12 cellular contexts compared by ENCODE assay signal in the genomic region with DNA sequence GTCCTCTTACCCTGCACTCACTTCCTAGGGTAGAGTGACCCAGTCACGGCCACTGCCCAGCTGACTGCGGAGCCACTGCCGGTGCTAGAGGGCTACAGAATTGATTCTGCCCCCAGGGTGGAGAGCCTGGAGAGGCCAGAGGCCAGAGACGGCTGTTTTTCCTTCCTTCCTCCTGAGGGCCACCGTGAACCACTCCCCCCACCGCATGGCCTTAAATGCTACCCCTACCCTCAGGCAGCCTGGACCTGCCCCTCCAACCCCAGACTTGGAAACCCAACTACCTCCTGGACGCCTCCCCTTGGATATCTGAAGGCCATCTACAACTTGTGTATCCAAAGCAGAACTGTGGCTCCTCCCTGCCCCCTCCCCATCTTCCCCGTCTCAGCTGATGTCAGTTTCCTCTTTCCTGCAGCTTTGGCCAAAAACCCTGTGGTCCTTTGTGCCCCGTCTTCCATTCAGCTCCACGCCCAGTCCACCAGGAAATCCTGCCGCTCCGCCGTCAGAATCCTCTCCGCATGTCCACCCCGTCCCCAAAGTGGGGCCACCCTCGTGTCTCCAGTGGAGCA. TPM values are rescaled to one million over a fixed set of nuclear protein-coding genes. Genes with fewer than 3 reads are reported as not detected.
DNase-seq lines count a peak whose midpoint lies in the region; ATAC-seq and TF ChIP-seq lines count a peak whose summit lies in the region.
"Had no signal": no experiment of that assay in that cellular context is flagged by ENCODE, and none has a peak within 500 bp of the region (broad histone marks: within the 10 kb centered on the region; RNA-seq: fewer than 3 reads in every experiment).

No MANE protein-coding gene starts in this region.

- no peak for DNase-seq in activated naive CD4-positive, alpha-beta T cell treated with anti-CD3 and anti-CD28 coated beads, Interleukin-2, amount 50 U/mL, for 72 hours (ENCODE audit: low spot score in 2 of 2)
- DNase-seq in activated naive CD4-positive, alpha-beta T cell (lab: John Stamatoyannopoulos, UW) = no peak
- DNase-seq in endothelial cell (ENCODE audit: low spot score) (peak; percentile 68), naive B cell (no peak), upper lobe of right lung (peak; percentile 73), HuH-7 (ENCODE audit: low spot score) (no peak), NCI-H748 (lab: John Stamatoyannopoulos, UW; ENCODE audit: unreplicated experiment) (no peak)
- DNase-seq: Karpas-422; NCI-H526; stimulated activated CD4-positive, alpha-beta T cell treated with anti-CD3 and anti-CD28 coated beads, Interleukin-4, amount 100 ng/mL, for 4 hours; T-helper 9 cell had no signal

- H3K4me3 ChIP-seq in upper lobe of right lung = peak overlapping the region; percentile 25

- H3K9me3 ChIP-seq in upper lobe of right lung = no peaks in the 10 kb centered on the region

- no peaks in the 10 kb centered on the region for H3K27me3 ChIP-seq in upper lobe of right lung

- intact Hi-C loops in upper lobe of right lung (cut with DNase I) = no loop called here

- H3K27me3 Mint-ChIP-seq in endothelial cell (ENCODE audit: unreplicated experiment) (peaks cover 11% of the 10 kb centered on the region), naive B cell (no peaks in the 10 kb centered on the region)

- H3K4me1 ChIP-seq in upper lobe of right lung = peaks cover 10% of the 10 kb centered on the region

- no peaks in the 10 kb centered on the region for H3K36me3 ChIP-seq in upper lobe of right lung

- H3K36me3 Mint-ChIP-seq in activated naive CD4-positive, alpha-beta T cell treated with anti-CD3 and anti-CD28 coated beads, Interleukin-2, amount 50 U/mL, for 72 hours = peaks cover 0 to 22% of the 10 kb centered on the region in 2 donors
- peaks cover 51% of the 10 kb centered on the region for H3K36me3 Mint-ChIP-seq in endothelial cell (ENCODE audit: low read depth, unreplicated experiment)
- H3K36me3 Mint-ChIP-seq in naive B cell = peaks cover 4 to 38% of the 10 kb centered on the region in 2 donors

- H3K9me3 Mint-ChIP-seq in activated naive CD4-positive, alpha-beta T cell treated with anti-CD3 and anti-CD28 coated beads, Interleukin-2, amount 50 U/mL, for 72 hours = no peaks in the 10 kb centered on the region
- no peaks in the 10 kb centered on the region for H3K9me3 Mint-ChIP-seq in endothelial cell (ENCODE audit: unreplicated experiment)
- H3K9me3 Mint-ChIP-seq in naive B cell = no peaks in the 10 kb centered on the region

- peak overlapping the region; percentile 84 for H3K27ac ChIP-seq in upper lobe of right lung

- peak overlapping the region; percentile 78 to 88 for H3K27ac Mint-ChIP-seq in activated naive CD4-positive, alpha-beta T cell treated with anti-CD3 and anti-CD28 coated beads, Interleukin-2, amount 50 U/mL, for 72 hours
- H3K27ac Mint-ChIP-seq in endothelial cell (ENCODE audit: unreplicated experiment) (peak overlapping the region; percentile 98), naive B cell (peak overlapping the region in 5 of 6 donors; percentile 60 to 90 (median 79))

- peaks cover 68% of the 10 kb centered on the region for H3K4me1 Mint-ChIP-seq in endothelial cell (ENCODE audit: unreplicated experiment)
- H3K4me1 Mint-ChIP-seq in naive B cell = peaks cover 55 to 70% (median 57%) of the 10 kb centered on the region in 3 donors

- no peak for TF ChIP-seq CTCF in endothelial cell (IDR thresholded peaks at IDR 0.05; ENCODE audit: unreplicated experiment)
- no peak for TF ChIP-seq CTCF in upper lobe of right lung (IDR thresholded peaks at IDR 0.05)

- H3K4me3 Mint-ChIP-seq in endothelial cell (ENCODE audit: unreplicated experiment) = peak overlapping the region; percentile 85
- H3K4me3 Mint-ChIP-seq in naive B cell = no peak overlapping the region

- no peak for ATAC-seq in activated naive CD4-positive, alpha-beta T cell treated with anti-CD3 and anti-CD28 coated beads, Interleukin-2, amount 50 U/mL, for 72 hours
- ATAC-seq in naive B cell (ENCODE audit: low read depth in 2 of 2) (no peak), upper lobe of right lung (peak; percentile 69), GM18511 (IDR thresholded peaks at IDR 0.05; ENCODE audit: unreplicated experiment) (no peak)

RNA-seq across cellular contexts. Expression of a gene that starts 16.3 kb away (rescaled TPM):
- 10 to 100 TPM; 39.3 to 39.5 TPM for total RNA-seq in activated naive CD4-positive, alpha-beta T cell treated with anti-CD3 and anti-CD28 coated beads, Interleukin-2, amount 50 U/mL, for 72 hours
- 137 TPM for total RNA-seq in endothelial cell (ENCODE audit: unreplicated experiment)
- 10 to 100 TPM; 29.8 to 87.0 (median 34.7) TPM for polyA plus RNA-seq in naive B cell (ENCODE audit: low read depth in 6 of 6)
- total RNA-seq in upper lobe of right lung = 85.3 TPM

RNA-seq across cellular contexts. Expression of a gene that starts 23.6 kb away (rescaled TPM):
- total RNA-seq in activated naive CD4-positive, alpha-beta T cell treated with anti-CD3 and anti-CD28 coated beads, Interleukin-2, amount 50 U/mL, for 72 hours = 10 to 100 TPM; 74.8 to 89.3 TPM
- 188 TPM for total RNA-seq in endothelial cell (ENCODE audit: unreplicated experiment)
- polyA plus RNA-seq in naive B cell (ENCODE audit: low read depth in 6 of 6) = 10 to 100 TPM; 37.3 to 88.8 (median 43.2) TPM
- 99.1 TPM for total RNA-seq in upper lobe of right lung

RNA-seq across cellular contexts. Expression of a gene that starts 27.1 kb away (rescaled TPM):
- total RNA-seq in activated naive CD4-positive, alpha-beta T cell treated with anti-CD3 and anti-CD28 coated beads, Interleukin-2, amount 50 U/mL, for 72 hours = 10 to 100 TPM; 10.9 to 17.1 TPM
- total RNA-seq in endothelial cell (ENCODE audit: unreplicated experiment) (29.1 TPM), upper lobe of right lung (17.3 TPM)
- polyA plus RNA-seq in naive B cell (ENCODE audit: low read depth in 6 of 6) = 10 to 100 TPM; 24.9 to 40.0 (median 27.3) TPM

RNA-seq across cellular contexts. Expression of a gene that starts 40.5 kb away (rescaled TPM):
- 10 to 100 TPM; 64.8 to 73.8 TPM for total RNA-seq in activated naive CD4-positive, alpha-beta T cell treated with anti-CD3 and anti-CD28 coated beads, Interleukin-2, amount 50 U/mL, for 72 hours
- 51.3 TPM for total RNA-seq in endothelial cell (ENCODE audit: unreplicated experiment)
- 10 to 100 TPM; 52.2 to 78.0 (median 59.1) TPM for polyA plus RNA-seq in naive B cell (ENCODE audit: low read depth in 6 of 6)
- total RNA-seq in upper lobe of right lung = 68.9 TPM

RNA-seq across cellular contexts. Expression of a gene that starts 46.3 kb away (rescaled TPM):
- total RNA-seq in activated naive CD4-positive, alpha-beta T cell treated with anti-CD3 and anti-CD28 coated beads, Interleukin-2, amount 50 U/mL, for 72 hours = under 1 TPM; 0.62 to 0.73 TPM
- total RNA-seq in endothelial cell (ENCODE audit: unreplicated experiment) (0.08 TPM), upper lobe of right lung (0.41 TPM)
- polyA plus RNA-seq in naive B cell (ENCODE audit: low read depth in 6 of 6) = under 1 TPM in 1 of 6 donors, not detected in 5; 0.66 TPM

Comparison
In these comparisons a context has a peak if more than half of its experiments do, and no peak if none do; other contexts are left out.
1. DNase-seq: peak in endothelial cell (single experiment) and upper lobe of right lung (single experiment); none in activated naive CD4-positive, alpha-beta T cell treated with anti-CD3 and anti-CD28 coated beads, Interleukin-2, amount 50 U/mL, for 72 hours (0 of 2), activated naive CD4-positive, alpha-beta T cell (0 of 4), naive B cell (single experiment), HuH-7 (single experiment) and NCI-H748 (single experiment).
2. Peak in every context shown above with its lines, with median percentiles within 50 percentile points of each other: H3K27ac Mint-ChIP-seq.